In the genomic region with DNA sequence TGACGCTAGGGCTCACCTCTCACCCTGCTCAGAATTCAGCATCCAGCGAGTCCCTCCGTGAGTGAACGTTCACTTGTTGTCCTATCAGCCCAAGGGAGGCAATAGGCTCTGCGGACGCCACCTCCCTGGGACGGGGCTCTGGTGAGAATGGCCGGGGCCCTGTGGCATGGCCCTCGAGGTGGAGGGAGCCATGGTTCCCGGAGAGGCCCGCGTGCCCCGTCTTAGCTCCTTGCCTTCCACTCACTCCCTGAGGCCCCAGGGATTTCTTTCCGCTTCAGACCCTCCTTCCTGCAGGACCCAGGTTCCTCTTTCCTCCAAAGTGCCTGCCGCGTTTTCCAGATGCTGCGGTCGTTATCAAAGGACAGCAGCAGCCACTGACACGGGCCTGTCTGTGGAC, we compare ENCODE assay signal across 16 cellular contexts. TPM values are rescaled to one million over a fixed set of nuclear protein-coding genes. Genes with fewer than 3 reads are reported as not detected.
DNase-seq lines count a peak whose midpoint lies in the region; ATAC-seq, FAIRE-seq and TF ChIP-seq lines count a peak whose summit lies in the region.
"Had no signal": no experiment of that assay in that cellular context is flagged by ENCODE, and none has a peak within 500 bp of the region (broad histone marks: within the 10 kb centered on the region; RNA-seq: fewer than 3 reads in every experiment).

No MANE protein-coding gene starts in this region.

- no peak for DNase-seq in activated CD4-positive, alpha-beta T cell treated with anti-CD3 and anti-CD28 coated beads, Interleukin-2, amount 10 ng/mL, durations not matched to agents 7 days and 5 days
- no peak for DNase-seq in activated CD4-positive, alpha-beta T cell treated with anti-CD3 and anti-CD28 coated beads for 1 hour
- no peak for DNase-seq in activated B cell treated with CpG ODN at 0.5 μM for 24 hours
- DNase-seq in endodermal cell, result peak; percentile 31
- DNase-seq in H54 (ENCODE audit: insufficient read length, low spot score), result no peak
- no peak for DNase-seq in stimulated activated naive CD4-positive, alpha-beta T cell treated with Interleukin-2 at 50 U/mL for 16 hours (lab: John Stamatoyannopoulos, UW)
- DNase-seq in COLO829 (ENCODE audit: low spot score), result no peak
- DNase-seq: ACHN, DMS153, MV-4-11, NCI-H2171, SHP77 treated with DMSO at 0.1 percent for 48 hours had no signal

- H3K4me3 Mint-ChIP-seq in activated CD4-positive, alpha-beta T cell treated with anti-CD3 and anti-CD28 coated beads, Interleukin-2, amount 10 ng/mL, durations not matched to agents 7 days and 5 days, result no peak overlapping the region
- H3K4me3 Mint-ChIP-seq in activated B cell treated with CpG ODN at 0.5 μM for 24 hours (no peak overlapping the region), endodermal cell (no peak overlapping the region)
- no peak overlapping the region for H3K4me3 Mint-ChIP-seq in stimulated activated memory B cell treated with anti-CD40 and anti-IgM and Interleukin-4, amounts not matched to agents 10 μg/mL and 1 μg/mL and 100 μg/mL, for 72 hours

- no peak overlapping the region for H3K27ac ChIP-seq in endodermal cell (ENCODE audit: low read depth, low read length)
- H3K27ac ChIP-seq: dorsolateral prefrontal cortex, left lung had no signal

- H3K4me3 ChIP-seq in endodermal cell (ENCODE audit: low read length), result no peak overlapping the region
- H3K4me3 ChIP-seq: dorsolateral prefrontal cortex, left lung had no signal

- CTCF ChIA-PET in activated CD4-positive, alpha-beta T cell treated with anti-CD3 and anti-CD28 coated beads, Interleukin-2, amount 10 ng/mL, durations not matched to agents 7 days and 5 days (lab: Charles Lee), result interaction anchor here (1.8 kb wide), 1 partner anchor 13 kb away, joined by 4 read pairs; no protein-coding TSS in a partner anchor
- CTCF ChIA-PET in activated B cell treated with CpG ODN at 0.5 μM for 24 hours (lab: Charles Lee), result no interaction called here

- TF ChIP-seq CTCF in activated B cell treated with CpG ODN at 0.5 μM for 24 hours (IDR thresholded peaks at IDR 0.05) (no peak), endodermal cell (conservative IDR thresholded peaks at IDR 0.05) (no peak)

- 95 to 98% methylated on average over 15 to 19 of the region's 19 CpGs for WGBS in endodermal cell (ENCODE audit: insufficient coverage in 1 of 2, insufficient read length in 1 of 2), 2 experiments

- no peaks in the 10 kb centered on the region for H3K9me3 ChIP-seq in endodermal cell (ENCODE audit: control insufficient read depth, low read length)
- H3K9me3 ChIP-seq: left lung had no signal

- H3K27ac Mint-ChIP-seq in activated CD4-positive, alpha-beta T cell treated with anti-CD3 and anti-CD28 coated beads, Interleukin-2, amount 10 ng/mL, durations not matched to agents 7 days and 5 days, result peak overlapping the region; percentile 39
- H3K27ac Mint-ChIP-seq in activated B cell treated with CpG ODN at 0.5 μM for 24 hours (peak overlapping the region; percentile 13), endodermal cell (no peak overlapping the region)
- H3K27ac Mint-ChIP-seq in stimulated activated memory B cell treated with anti-CD40 and anti-IgM and Interleukin-4, amounts not matched to agents 10 μg/mL and 1 μg/mL and 100 μg/mL, for 72 hours, result peak overlapping the region; percentile 28

- H3K27me3 ChIP-seq in endodermal cell (ENCODE audit: control insufficient read depth, insufficient read depth, low read length, poor library complexity, severe bottlenecking), result no peaks in the 10 kb centered on the region
- H3K27me3 ChIP-seq: dorsolateral prefrontal cortex, left lung had no signal

- intact Hi-C loops in activated B cell treated with CpG ODN at 0.5 μM for 24 hours (cut with micrococcal nuclease), result loop anchor here (1.0 to 2.0 kb wide), 3 partner anchors 8 to 62 kb away; no protein-coding TSS in a partner anchor

- H3K4me1 Mint-ChIP-seq in activated CD4-positive, alpha-beta T cell treated with anti-CD3 and anti-CD28 coated beads, Interleukin-2, amount 10 ng/mL, durations not matched to agents 7 days and 5 days, result peaks cover 33% of the 10 kb centered on the region
- H3K4me1 Mint-ChIP-seq in activated B cell treated with CpG ODN at 0.5 μM for 24 hours, result peaks cover 32% of the 10 kb centered on the region
- H3K4me1 Mint-ChIP-seq in endodermal cell, result no peaks in the 10 kb centered on the region
- H3K4me1 Mint-ChIP-seq in stimulated activated memory B cell treated with anti-CD40 and anti-IgM and Interleukin-4, amounts not matched to agents 10 μg/mL and 1 μg/mL and 100 μg/mL, for 72 hours, result peaks cover 52% of the 10 kb centered on the region

- H3K36me3 Mint-ChIP-seq in activated CD4-positive, alpha-beta T cell treated with anti-CD3 and anti-CD28 coated beads, Interleukin-2, amount 10 ng/mL, durations not matched to agents 7 days and 5 days (ENCODE audit: low read depth), result peaks cover 49% of the 10 kb centered on the region
- H3K36me3 Mint-ChIP-seq in activated B cell treated with CpG ODN at 0.5 μM for 24 hours (ENCODE audit: low read depth) (peaks cover 50% of the 10 kb centered on the region), endodermal cell (ENCODE audit: low read depth) (peaks cover 43% of the 10 kb centered on the region)
- H3K36me3 Mint-ChIP-seq in stimulated activated memory B cell treated with anti-CD40 and anti-IgM and Interleukin-4, amounts not matched to agents 10 μg/mL and 1 μg/mL and 100 μg/mL, for 72 hours, result peaks cover 84% of the 10 kb centered on the region

- POLR2A ChIA-PET in activated CD4-positive, alpha-beta T cell treated with anti-CD3 and anti-CD28 coated beads, Interleukin-2, amount 10 ng/mL, durations not matched to agents 7 days and 5 days (lab: Charles Lee), result no interaction called here
- POLR2A ChIA-PET in activated B cell treated with CpG ODN at 0.5 μM for 24 hours (lab: Charles Lee), result interaction anchor here (0.9 to 1.2 kb wide), 3 partner anchors 9 to 193 kb away, joined by 3 read pairs; no protein-coding TSS in a partner anchor

- H3K4me1 ChIP-seq in endodermal cell (ENCODE audit: control insufficient read depth, insufficient read depth, low read length), result no peaks in the 10 kb centered on the region
- H3K4me1 ChIP-seq: left lung had no signal

- no peak overlapping the region for H3K9ac ChIP-seq in endodermal cell (ENCODE audit: extremely low read depth, low read length, poor library complexity, severe bottlenecking)

- no peaks in the 10 kb centered on the region for H3K9me3 Mint-ChIP-seq in activated CD4-positive, alpha-beta T cell treated with anti-CD3 and anti-CD28 coated beads, Interleukin-2, amount 10 ng/mL, durations not matched to agents 7 days and 5 days
- H3K9me3 Mint-ChIP-seq in activated B cell treated with CpG ODN at 0.5 μM for 24 hours (no peaks in the 10 kb centered on the region), endodermal cell (no peaks in the 10 kb centered on the region)
- H3K9me3 Mint-ChIP-seq in stimulated activated memory B cell treated with anti-CD40 and anti-IgM and Interleukin-4, amounts not matched to agents 10 μg/mL and 1 μg/mL and 100 μg/mL, for 72 hours, result no peaks in the 10 kb centered on the region

- no peaks in the 10 kb centered on the region for H3K27me3 Mint-ChIP-seq in activated CD4-positive, alpha-beta T cell treated with anti-CD3 and anti-CD28 coated beads, Interleukin-2, amount 10 ng/mL, durations not matched to agents 7 days and 5 days
- H3K27me3 Mint-ChIP-seq in activated B cell treated with CpG ODN at 0.5 μM for 24 hours (no peaks in the 10 kb centered on the region), endodermal cell (ENCODE audit: insufficient read depth) (no peaks in the 10 kb centered on the region)
- no peaks in the 10 kb centered on the region for H3K27me3 Mint-ChIP-seq in stimulated activated memory B cell treated with anti-CD40 and anti-IgM and Interleukin-4, amounts not matched to agents 10 μg/mL and 1 μg/mL and 100 μg/mL, for 72 hours

- TF ChIP-seq POLR2A in H54 (IDR thresholded peaks at IDR 0.05; ENCODE audit: low read depth, low read length), result no peak

- no peak for ATAC-seq in activated B cell treated with CpG ODN at 0.5 μM for 24 hours (ENCODE audit: low read depth)
- ATAC-seq in stimulated activated memory B cell treated with anti-CD40 and anti-IgM and Interleukin-4, amounts not matched to agents 10 μg/mL and 1 μg/mL and 100 μg/mL, for 72 hours, result peak; percentile 2
- ATAC-seq: left lung had no signal

- H3K36me3 ChIP-seq in endodermal cell (ENCODE audit: control insufficient read depth, insufficient read depth, low read length), result peaks cover 13% of the 10 kb centered on the region

- no peak for FAIRE-seq in H54 (lab: Jason Lieb, UNC)
- FAIRE-seq: H1 had no signal

RNA-seq across cellular contexts. Expression of a gene that starts 21.5 kb away (rescaled TPM):
- 10 to 100 TPM; 65.5 to 79.0 TPM for total RNA-seq in activated CD4-positive, alpha-beta T cell treated with anti-CD3 and anti-CD28 coated beads, Interleukin-2, amount 10 ng/mL, durations not matched to agents 7 days and 5 days
- total RNA-seq in activated B cell treated with CpG ODN at 0.5 μM for 24 hours (75.9 and 79.6 TPM in 2 replicates), endodermal cell (10 to 100 TPM; 38.6 to 53.7 TPM)
- 41.4 TPM for polyA plus RNA-seq in endodermal cell (2013, experiment 1 of 2)
- 38.3 TPM for polyA plus RNA-seq in endodermal cell (2013, experiment 2 of 2)

RNA-seq across cellular contexts. Expression of a gene that starts 59.8 kb away (rescaled TPM):
- 1 to 10 TPM; 1.4 to 2.2 TPM for total RNA-seq in activated CD4-positive, alpha-beta T cell treated with anti-CD3 and anti-CD28 coated beads, Interleukin-2, amount 10 ng/mL, durations not matched to agents 7 days and 5 days
- total RNA-seq in activated B cell treated with CpG ODN at 0.5 μM for 24 hours (0.20 and 0.42 TPM in 2 replicates), endodermal cell (1 to 10 TPM; 1.3 to 1.5 TPM)
- 1.5 TPM for polyA plus RNA-seq in endodermal cell (2013, experiment 1 of 2)
- 1.4 TPM for polyA plus RNA-seq in endodermal cell (2013, experiment 2 of 2)
